Comparison of ENCODE assay signal across 19 cellular contexts in genomic region chr14:53828820-53829219, GRCh38.
DNase-seq lines count a peak whose midpoint lies in the region; ATAC-seq and TF ChIP-seq lines count a peak whose summit lies in the region.
"Had no signal": no experiment of that assay in that cellular context is flagged by ENCODE, and none has a peak within 500 bp of the region (broad histone marks: within the 10 kb centered on the region; RNA-seq: fewer than 3 reads in every experiment).

No MANE protein-coding gene starts in this region.

- H3K27ac Mint-ChIP-seq in Caco-2 (ENCODE audit: unreplicated experiment) = peak overlapping the region; percentile 73
- no peak overlapping the region for H3K27ac Mint-ChIP-seq in progenitor cell of endocrine pancreas
- H3K27ac Mint-ChIP-seq: CD4-positive, alpha-beta T cell; CD8-positive, alpha-beta T cell had no signal

- no peak overlapping the region for H2AK5ac ChIP-seq in mesendoderm (ENCODE audit: low read length)

- H3K9me3 ChIP-seq in left ventricle myocardium inferior (replicated peaks) = peaks cover 34% of the 10 kb centered on the region
- no peaks in the 10 kb centered on the region for H3K9me3 ChIP-seq in Caco-2
- no peaks in the 10 kb centered on the region for H3K9me3 ChIP-seq in HCT116 (ENCODE audit: control insufficient read depth in 1 of 2, insufficient read depth in 1 of 2, low read depth in 1 of 2, low read length in 2 of 2)

- no peak overlapping the region for H2BK15ac ChIP-seq in mesendoderm (replicated peaks; ENCODE audit: low read depth)

- H3K23ac ChIP-seq in mesendoderm (ENCODE audit: low read length) = no peak overlapping the region

- H3K4me2 ChIP-seq in HCT116 (ENCODE audit: low read length) (no peak overlapping the region), mesendoderm (ENCODE audit: low read length) (no peak overlapping the region)
- H3K4me2 ChIP-seq: BLaER1 treated with 17β-estradiol and CSF1 and Interleukin-3, amounts not matched to agents 10 nM and 100 nM had no signal

- H3K27ac ChIP-seq in left ventricle myocardium inferior (replicated peaks) = no peak overlapping the region
- H3K27ac ChIP-seq in HCT116 (ENCODE audit: low read depth, low read length) = 0 out of 2 replicates have a peak overlapping the region, but pooled peaks have one; percentile 8
- no peak overlapping the region for H3K27ac ChIP-seq in mesendoderm (ENCODE audit: low read depth, low read length)
- H3K27ac ChIP-seq: BLaER1 treated with 17β-estradiol and CSF1 and Interleukin-3, amounts not matched to agents 10 nM and 100 nM; C4-2B had no signal

- TF ChIP-seq POLR2A in HCT116 (IDR thresholded peaks at IDR 0.05; ENCODE audit: borderline replicate concordance, extremely low read depth, insufficient read depth, insufficient read length) = no peak

- BruUV-seq in Caco-2 (replicated peaks; lab: Mats Ljungman, UMichigan) (no TSS peak), HCT116 (replicated peaks; lab: Mats Ljungman, UMichigan) (no TSS peak)

- TF ChIP-seq RAD21 in HCT116 (IDR thresholded peaks at IDR 0.05; ENCODE audit: low read depth) = no peak

- no peaks in the 10 kb centered on the region for H3K9me2 ChIP-seq in HCT116 (ENCODE audit: insufficient read depth)

- H4K5ac ChIP-seq in mesendoderm (ENCODE audit: low read length) = no peak overlapping the region

- RAD21 ChIA-PET in HCT116 (lab: Charles Lee; ENCODE audit: low non-redundant PET in 1 of 2, low total read pairs in 2 of 2, uncharacterized antibody in 2 of 2, unreplicated experiment in 2 of 2) = no interaction called here

- WGBS in mesendoderm (ENCODE audit: extremely low coverage, insufficient coverage, low lambda C conversion rate) = no CpG with 5 or more reads among the region's 4 CpGs

- H3K36me3 Mint-ChIP-seq in Caco-2 (ENCODE audit: insufficient read depth, unreplicated experiment) = no peaks in the 10 kb centered on the region
- no peaks in the 10 kb centered on the region for H3K36me3 Mint-ChIP-seq in progenitor cell of endocrine pancreas (ENCODE audit: insufficient read depth)
- H3K36me3 Mint-ChIP-seq: CD8-positive, alpha-beta T cell had no signal

- H2AFZ ChIP-seq in HCT116 (ENCODE audit: low read depth, low read length, poor library complexity, severe bottlenecking) = no peak overlapping the region

- intact Hi-C loops in Right ventricle myocardium superior (cut with DNase I) = no loop called here
- intact Hi-C loops in left ventricle myocardium inferior (cut with micrococcal nuclease) = no loop called here
- intact Hi-C loops in Caco-2 (cut with micrococcal nuclease; ENCODE audit: unreplicated experiment) = no loop called here
- intact Hi-C loops in HCT116 (cut with micrococcal nuclease) = no loop called here

- H3K4me3 Mint-ChIP-seq in Caco-2 (ENCODE audit: unreplicated experiment) (no peak overlapping the region), progenitor cell of endocrine pancreas (ENCODE audit: low read depth) (no peak overlapping the region)
- H3K4me3 Mint-ChIP-seq: CD4-positive, alpha-beta T cell; CD8-positive, alpha-beta T cell had no signal

- no peak overlapping the region for H3K56ac ChIP-seq in mesendoderm (ENCODE audit: low read length)

- no peak overlapping the region for H3K4ac ChIP-seq in mesendoderm (ENCODE audit: low read depth, low read length)

- H2BK120ac ChIP-seq in mesendoderm (ENCODE audit: low read depth, low read length) = no peak overlapping the region

- H3K79me2 ChIP-seq in HCT116 (ENCODE audit: insufficient read depth, low read length) (peaks cover 12% of the 10 kb centered on the region), mesendoderm (ENCODE audit: control insufficient read depth, insufficient read depth, low read length) (no peaks in the 10 kb centered on the region)

- H3K36me3 ChIP-seq in left ventricle myocardium inferior = no peaks in the 10 kb centered on the region
- no peaks in the 10 kb centered on the region for H3K36me3 ChIP-seq in Caco-2 (ENCODE audit: control insufficient read depth, insufficient read depth, low read length)
- H3K36me3 ChIP-seq in HCT116 (ENCODE audit: control insufficient read depth in 1 of 2, insufficient read depth in 2 of 2, low read length in 2 of 2) = no peaks in the 10 kb centered on the region
- H3K36me3 ChIP-seq in mesendoderm (ENCODE audit: control insufficient read depth, insufficient read depth, low read length) = no peaks in the 10 kb centered on the region
- H3K36me3 ChIP-seq: BLaER1 treated with 17β-estradiol and CSF1 and Interleukin-3, amounts not matched to agents 10 nM and 100 nM had no signal

- H3K79me1 ChIP-seq in mesendoderm (ENCODE audit: low read length) = no peaks in the 10 kb centered on the region

- H3K18ac ChIP-seq in mesendoderm (ENCODE audit: low read length) = no peak overlapping the region

- H3K4me1 Mint-ChIP-seq in Caco-2 (ENCODE audit: low read depth, unreplicated experiment) = peaks cover 6% of the 10 kb centered on the region
- no peaks in the 10 kb centered on the region for H3K4me1 Mint-ChIP-seq in progenitor cell of endocrine pancreas (ENCODE audit: low read depth)

- no peak overlapping the region for H3K9ac ChIP-seq in HCT116 (ENCODE audit: low read length)
- no peak overlapping the region for H3K9ac ChIP-seq in mesendoderm (ENCODE audit: low read length)
- H3K9ac ChIP-seq: BLaER1 treated with 17β-estradiol and CSF1 and Interleukin-3, amounts not matched to agents 10 nM and 100 nM had no signal

- CTCF ChIA-PET in Caco-2 (lab: Charles Lee) = no interaction called here
- CTCF ChIA-PET in HCT116 (lab: Charles Lee) = no interaction called here

- no peak overlapping the region for H4K8ac ChIP-seq in mesendoderm (ENCODE audit: low read depth, low read length)

- ATAC-seq in Right ventricle myocardium superior (ENCODE audit: poor library complexity) (peak; percentile 55), HCT116 (no peak), GM19395 (IDR thresholded peaks at IDR 0.05; ENCODE audit: unreplicated experiment) (no peak)
- ATAC-seq: CD8-positive, alpha-beta T cell; GM12878 had no signal

- no peak overlapping the region for H2BK5ac ChIP-seq in mesendoderm (ENCODE audit: low read length)

- POLR2A ChIA-PET in Caco-2 (lab: Charles Lee) = no interaction called here
- POLR2A ChIA-PET in HCT116 (lab: Charles Lee) = no interaction called here

- DNase-seq in Right ventricle myocardium superior = no peak
- DNase-seq in left ventricle myocardium inferior = no peak
- DNase-seq in Caco-2 = no peak
- no peak for DNase-seq in HCT116 (ENCODE audit: low read depth, low spot score)
- DNase-seq in mesendoderm = peak; percentile 16
- no peak for DNase-seq in mesenteric fat pad (ENCODE audit: low spot score)
- no peak for DNase-seq in progenitor cell of endocrine pancreas (ENCODE audit: low spot score, unreplicated experiment)
- DNase-seq: 8988T; ACHN; CD4-positive, alpha-beta T cell; CD8-positive, alpha-beta T cell; DMS 273 treated with DMSO at 0.1 percent for 48 hours; DMS153; EL; GDM1 had no signal

- H3K9me3 Mint-ChIP-seq in Caco-2 (ENCODE audit: unreplicated experiment) (no peaks in the 10 kb centered on the region), progenitor cell of endocrine pancreas (ENCODE audit: low read depth) (peaks cover 4% of the 10 kb centered on the region)
- H3K9me3 Mint-ChIP-seq: CD8-positive, alpha-beta T cell had no signal

- no peak overlapping the region for H3K4me3 ChIP-seq in left ventricle myocardium inferior
- H3K4me3 ChIP-seq in Caco-2 (ENCODE audit: low read depth, low read length) = no peak overlapping the region
- H3K4me3 ChIP-seq in HCT116 (replicated peaks in 1 of 2; ENCODE audit: low read depth in 1 of 2, low read length in 2 of 2) = no peak overlapping the region
- H3K4me3 ChIP-seq in mesendoderm (ENCODE audit: low read length) = no peak overlapping the region
- H3K4me3 ChIP-seq: BLaER1 treated with 17β-estradiol and CSF1 and Interleukin-3, amounts not matched to agents 10 nM and 100 nM; GM12878 had no signal

- H3K27me3 ChIP-seq in left ventricle myocardium inferior (ENCODE audit: low read depth) (no peaks in the 10 kb centered on the region), Caco-2 (replicated peaks; ENCODE audit: control insufficient read depth, insufficient read depth, low read length) (no peaks in the 10 kb centered on the region), HCT116 (ENCODE audit: insufficient read depth, low read length) (no peaks in the 10 kb centered on the region), mesendoderm (ENCODE audit: insufficient read depth, low read length, poor library complexity) (no peaks in the 10 kb centered on the region)
- H3K27me3 ChIP-seq: BLaER1 treated with 17β-estradiol and CSF1 and Interleukin-3, amounts not matched to agents 10 nM and 100 nM had no signal

- H3K4me1 ChIP-seq in left ventricle myocardium inferior = no peaks in the 10 kb centered on the region
- peaks cover 10% of the 10 kb centered on the region for H3K4me1 ChIP-seq in Caco-2
- no peaks in the 10 kb centered on the region; a peak in 2 of 4 replicates for H3K4me1 ChIP-seq in HCT116 (ENCODE audit: control insufficient read depth in 1 of 2, insufficient read depth in 2 of 2, low read length in 2 of 2)
- no peaks in the 10 kb centered on the region for H3K4me1 ChIP-seq in mesendoderm (ENCODE audit: control insufficient read depth, low read depth, low read length)
- H3K4me1 ChIP-seq: BLaER1 treated with 17β-estradiol and CSF1 and Interleukin-3, amounts not matched to agents 10 nM and 100 nM had no signal

- TF ChIP-seq CTCF in left ventricle myocardium inferior (IDR thresholded peaks at IDR 0.05; ENCODE audit: borderline replicate concordance) (no peak), Caco-2 (IDR thresholded peaks at IDR 0.05; ENCODE audit: insufficient read depth in 1 of 2, low read depth in 1 of 2, low read length in 1 of 2, severe bottlenecking in 1 of 2, unreplicated experiment in 1 of 2) (no peak), HCT116 (IDR thresholded peaks at IDR 0.05 in 2 of 3, conservative IDR thresholded peaks at IDR 0.05 in 1 of 3; ENCODE audit: borderline replicate concordance in 1 of 3, insufficient read depth in 1 of 3, low read depth in 2 of 3, low read length in 2 of 3) (no peak), progenitor cell of endocrine pancreas (IDR thresholded peaks at IDR 0.05; ENCODE audit: unreplicated experiment) (no peak)

- H4K20me1 ChIP-seq in HCT116 (ENCODE audit: insufficient read depth) = no peaks in the 10 kb centered on the region
- H4K20me1 ChIP-seq: BLaER1 treated with 17β-estradiol and CSF1 and Interleukin-3, amounts not matched to agents 10 nM and 100 nM had no signal

- no peaks in the 10 kb centered on the region for H3K27me3 Mint-ChIP-seq in Caco-2 (ENCODE audit: insufficient read depth, unreplicated experiment)
- no peaks in the 10 kb centered on the region for H3K27me3 Mint-ChIP-seq in progenitor cell of endocrine pancreas
- H3K27me3 Mint-ChIP-seq: CD4-positive, alpha-beta T cell had no signal

TF ChIP-seq in HCT116, 20 proteins besides CTCF, POLR2A, EP300 and RAD21:
- TF ChIP-seq EGR1 (IDR thresholded peaks at IDR 0.05; ENCODE audit: low read depth) = no peak
- no peak for TF ChIP-seq SP1 (IDR thresholded peaks at IDR 0.05; ENCODE audit: low read depth)
- TF ChIP-seq JUND (IDR thresholded peaks at IDR 0.05) = no peak
- no peak for TF ChIP-seq EZH2 (IDR thresholded peaks at IDR 0.05)
- no peak for TF ChIP-seq POLR2AphosphoS5 (IDR thresholded peaks at IDR 0.05; ENCODE audit: low read depth, low read length)
- no peak for TF ChIP-seq FOSL1 (IDR thresholded peaks at IDR 0.05; ENCODE audit: low read depth)
